Comparison of ENCODE assay signal across 1 cellular context in genomic region chr2:174495365-174496012, GRCh38.
TF ChIP-seq lines count a peak whose summit lies in the region.

No MANE protein-coding gene starts in this region.

TF ChIP-seq in GM23338, 12 proteins besides CTCF, POLR2A, EP300 and RAD21:
- TF ChIP-seq ZNF462 (CRISPR knock-in tag; IDR thresholded peaks at IDR 0.05) (no peak), ETS1 (IDR thresholded peaks at IDR 0.05) (no peak), EZH2phosphoT487 (IDR thresholded peaks at IDR 0.05; ENCODE audit: unreplicated experiment) (no peak), ZNF114 (CRISPR knock-in tag; IDR thresholded peaks at IDR 0.05) (no peak), STAT1 (IDR thresholded peaks at IDR 0.05; ENCODE audit: unreplicated experiment) (no peak), JUNB (IDR thresholded peaks at IDR 0.05; ENCODE audit: unreplicated experiment) (no peak), POLR2AphosphoS5 (IDR thresholded peaks at IDR 0.05; ENCODE audit: low read depth) (no peak), ZNF331 (CRISPR knock-in tag; IDR thresholded peaks at IDR 0.05; ENCODE audit: low read depth) (no peak), REST (IDR thresholded peaks at IDR 0.05; ENCODE audit: unreplicated experiment) (no peak), EZH2 (IDR thresholded peaks at IDR 0.05; ENCODE audit: low read depth, unreplicated experiment) (no peak)
TF ChIP-seq in GM23338: peak in this region for 0.
